Comparison of ENCODE assay signal across 1 cellular context in the genomic region with DNA sequence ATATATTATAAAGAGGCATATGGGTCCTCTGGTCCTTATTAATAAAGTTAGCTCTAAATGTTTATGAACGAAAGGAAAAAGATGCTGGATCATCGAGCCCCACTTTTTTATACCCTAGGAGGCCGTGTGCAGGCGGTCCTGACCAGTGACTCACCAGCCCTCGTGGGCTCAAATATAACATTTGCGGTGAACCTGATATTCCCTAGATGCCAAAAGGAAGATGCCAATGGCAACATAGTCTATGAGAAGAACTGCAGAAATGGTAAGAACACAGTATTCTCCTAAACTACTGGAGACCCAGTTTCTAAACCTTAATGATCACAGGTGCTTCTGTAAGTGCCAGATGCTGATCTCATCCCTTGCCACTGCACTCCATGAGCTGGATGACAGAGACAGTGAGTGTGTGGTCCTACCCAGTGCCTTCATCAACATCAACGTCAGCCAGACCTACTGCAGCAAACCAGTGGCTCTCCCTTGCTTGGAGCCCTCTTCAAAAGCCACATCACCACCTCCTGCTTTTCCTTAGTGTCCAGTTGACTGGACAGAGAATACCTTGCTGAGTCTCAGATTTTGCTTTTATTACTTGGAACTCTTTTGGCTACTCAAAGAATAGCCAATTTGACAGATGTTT.
TF ChIP-seq lines count a peak whose summit lies in the region.

No MANE protein-coding gene starts in this region.

TF ChIP-seq in SK-N-SH treated with all-trans-retinoic acid at 6 μM for 48 hours, 23 proteins besides CTCF, POLR2A, EP300 and RAD21 (continued from another document):
- TF ChIP-seq, protein P1, sequence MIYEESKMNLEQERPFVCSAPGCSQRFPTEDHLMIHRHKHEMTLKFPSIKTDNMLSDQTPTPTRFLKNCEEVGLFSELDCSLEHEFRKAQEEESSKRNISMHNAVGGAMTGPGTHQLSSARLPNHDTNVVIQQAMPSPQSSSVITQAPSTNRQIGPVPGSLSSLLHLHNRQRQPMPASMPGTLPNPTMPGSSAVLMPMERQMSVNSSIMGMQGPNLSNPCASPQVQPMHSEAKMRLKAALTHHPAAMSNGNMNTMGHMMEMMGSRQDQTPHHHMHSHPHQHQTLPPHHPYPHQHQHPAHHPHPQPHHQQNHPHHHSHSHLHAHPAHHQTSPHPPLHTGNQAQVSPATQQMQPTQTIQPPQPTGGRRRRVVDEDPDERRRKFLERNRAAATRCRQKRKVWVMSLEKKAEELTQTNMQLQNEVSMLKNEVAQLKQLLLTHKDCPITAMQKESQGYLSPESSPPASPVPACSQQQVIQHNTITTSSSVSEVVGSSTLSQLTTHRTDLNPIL (CRISPR knock-in tag; IDR thresholded peaks at IDR 0.05; ENCODE audit: low read depth), result no peak
- no peak for TF ChIP-seq SNAI2 (CRISPR knock-in tag; IDR thresholded peaks at IDR 0.05)
- no peak for TF ChIP-seq ZNF565 (CRISPR knock-in tag; conservative IDR thresholded peaks at IDR 0.05; ENCODE audit: low read depth)
- TF ChIP-seq, protein P2, sequence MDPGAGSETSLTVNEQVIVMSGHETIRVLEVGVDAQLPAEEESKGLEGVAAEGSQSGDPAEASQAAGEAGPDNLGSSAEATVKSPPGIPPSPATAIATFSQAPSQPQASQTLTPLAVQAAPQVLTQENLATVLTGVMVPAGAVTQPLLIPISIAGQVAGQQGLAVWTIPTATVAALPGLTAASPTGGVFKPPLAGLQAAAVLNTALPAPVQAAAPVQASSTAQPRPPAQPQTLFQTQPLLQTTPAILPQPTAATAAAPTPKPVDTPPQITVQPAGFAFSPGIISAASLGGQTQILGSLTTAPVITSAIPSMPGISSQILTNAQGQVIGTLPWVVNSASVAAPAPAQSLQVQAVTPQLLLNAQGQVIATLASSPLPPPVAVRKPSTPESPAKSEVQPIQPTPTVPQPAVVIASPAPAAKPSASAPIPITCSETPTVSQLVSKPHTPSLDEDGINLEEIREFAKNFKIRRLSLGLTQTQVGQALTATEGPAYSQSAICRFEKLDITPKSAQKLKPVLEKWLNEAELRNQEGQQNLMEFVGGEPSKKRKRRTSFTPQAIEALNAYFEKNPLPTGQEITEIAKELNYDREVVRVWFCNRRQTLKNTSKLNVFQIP (CRISPR knock-in tag; IDR thresholded peaks at IDR 0.05; ENCODE audit: borderline replicate concordance, low read depth), result no peak
- no peak for TF ChIP-seq TOX (CRISPR knock-in tag; IDR thresholded peaks at IDR 0.05; ENCODE audit: borderline replicate concordance)
- TF ChIP-seq ARNTL (CRISPR knock-in tag; IDR thresholded peaks at IDR 0.05; ENCODE audit: borderline replicate concordance, low read depth), result no peak
